In genomic region chr21:33196956-33197374, GRCh38 we compare ENCODE assay signal across 8 cellular contexts. TPM values are rescaled to one million over a fixed set of nuclear protein-coding genes. Genes with fewer than 3 reads are reported as not detected.
DNase-seq lines count a peak whose midpoint lies in the region; ATAC-seq and TF ChIP-seq lines count a peak whose summit lies in the region.

No MANE protein-coding gene starts in this region.

- peaks cover 16% of the 10 kb centered on the region for H3K4me1 Mint-ChIP-seq in WTC11

- H3K36me3 Mint-ChIP-seq in WTC11: no peaks in the 10 kb centered on the region

- TF ChIP-seq CTCF in AG04449 (IDR thresholded peaks at IDR 0.05; ENCODE audit: insufficient read depth, low read length, missing control alignments): peak; percentile 62
- peak; percentile 61 for TF ChIP-seq CTCF in GM13977 (IDR thresholded peaks at IDR 0.05; ENCODE audit: extremely low read depth, insufficient read depth, missing control alignments)
- peak; percentile 80 for TF ChIP-seq CTCF in WTC11 (IDR thresholded peaks at IDR 0.05)

- DNase-seq in AG04449 (ENCODE audit: low read depth, low spot score) (no peak), GM13977 (ENCODE audit: low spot score) (peak; percentile 32), NCI-H2171 (lab: John Stamatoyannopoulos, UW) (peak; percentile 83), WTC11 (ENCODE audit: low spot score) (peak; percentile 73), dedifferentiated amniotic fluid mesenchymal stem cell (ENCODE audit: extremely low spot score) (peak; percentile 51), left lobe of liver (ENCODE audit: low spot score) (peak; percentile 78)
- peak; percentile 37 to 41 for DNase-seq in stimulated activated CD4-positive, alpha-beta T cell treated with anti-CD3 and anti-CD28 coated beads, Interleukin-4, amount 100 ng/mL, for 48 hours (ENCODE audit: low read depth in 2 of 2)

- H3K9me3 Mint-ChIP-seq in WTC11: no peaks in the 10 kb centered on the region

- peak overlapping the region; percentile 55 for H3K4me3 Mint-ChIP-seq in WTC11

- CTCF ChIA-PET in AG04449 (lab: Yijun Ruan, JAX) (interaction anchor here (0.7 to 4.2 kb wide), 69 partner anchors 11 to 425 kb away, joined by 3 to 91 read pairs (median 4); partner anchors contain the start of genes IFNAR1, IFNAR2, PAXBP1 and TMEM50B), WTC11 (lab: Charles Lee) (interaction anchor here (0.6 to 3.7 kb wide), 59 partner anchors 9 to 469 kb away, joined by 3 to 44 read pairs (median 4); partner anchors contain the start of genes IFNAR1, IFNAR2, IL10RB and OLIG2)

- H3K4me3 ChIP-seq in AG04449 (ENCODE audit: low read depth, low read length): no peak overlapping the region

- H3K27ac Mint-ChIP-seq in WTC11: no peak overlapping the region

- in situ Hi-C loops in GM13977 (cut with MboI; ENCODE audit: low pct_unique_long_range_greater_than_20kb, low sequenced_read_pairs, unreplicated experiment): loop anchor here (5.0 kb wide), 1 partner anchor 360 kb away; no protein-coding TSS in a partner anchor

- ATAC-seq in WTC11: peak; percentile 87
- ATAC-seq in left lobe of liver: peak; percentile 82
- no peak for ATAC-seq in HG02981 (IDR thresholded peaks at IDR 0.05; ENCODE audit: unreplicated experiment)

- POLR2A ChIA-PET in AG04449 (lab: Yijun Ruan, JAX): no interaction called here
- POLR2A ChIA-PET in WTC11 (lab: Charles Lee): no interaction called here

- H3K27me3 Mint-ChIP-seq in WTC11 (ENCODE audit: low read depth): peaks cover 4% of the 10 kb centered on the region; the same call in 1 of the 2 replicates

TF ChIP-seq in WTC11, 78 proteins besides CTCF, POLR2A, EP300 and RAD21:
- no peak for TF ChIP-seq MXD4 (CRISPR knock-in tag; IDR thresholded peaks at IDR 0.05; ENCODE audit: borderline replicate concordance)
- no peak for TF ChIP-seq ATF1 (CRISPR knock-in tag; IDR thresholded peaks at IDR 0.05)
- no peak for TF ChIP-seq JAZF1 (CRISPR knock-in tag; IDR thresholded peaks at IDR 0.05)
- no peak for TF ChIP-seq TP53 (CRISPR knock-in tag; IDR thresholded peaks at IDR 0.05)
- TF ChIP-seq ZNF121 (CRISPR knock-in tag; IDR thresholded peaks at IDR 0.05): no peak
- TF ChIP-seq GTF2I (CRISPR knock-in tag; conservative IDR thresholded peaks at IDR 0.05): no peak
- no peak for TF ChIP-seq PRDM15 (CRISPR knock-in tag; IDR thresholded peaks at IDR 0.05)

RNA-seq across cellular contexts. Expression of gene IFNAR2, which starts 32.8 kb away (rescaled TPM):
- total RNA-seq in WTC11 (2021) (13.3 to 19.1 TPM (median 16.4 TPM) in 3 replicates), left lobe of liver (13.4 TPM)
